Comparison of ENCODE assay signal across 11 cellular contexts in genomic region chr7:107594961-107595737, GRCh38. TPM values are rescaled to one million over a fixed set of nuclear protein-coding genes. Genes with fewer than 3 reads are reported as not detected.
A peak's percentile ranks its signal among the peaks of the same experiment; 100 is the strongest.
DNase-seq lines count a peak whose midpoint lies in the region; ATAC-seq and TF ChIP-seq lines count a peak whose summit lies in the region.
"Had no signal": no experiment of that assay in that cellular context is flagged by ENCODE, and none has a peak within 500 bp of the region (broad histone marks: within the 10 kb centered on the region; RNA-seq: fewer than 3 reads in every experiment).

No MANE protein-coding gene starts in this region.

- TF ChIP-seq CTCF in right lobe of liver (IDR thresholded peaks at IDR 0.05) = no peak

- POLR2A ChIA-PET in CD4-positive, alpha-beta memory T cell (lab: Charles Lee; ENCODE audit: partially characterized antibody) = no interaction called here

- H3K9me3 ChIP-seq in right lobe of liver = no peaks in the 10 kb centered on the region
- no peaks in the 10 kb centered on the region for H3K9me3 ChIP-seq in CD4-positive, alpha-beta memory T cell (ENCODE audit: control insufficient read depth in 1 of 2, low read length in 2 of 2)

- TF ChIP-seq POLR2A in right lobe of liver (IDR thresholded peaks at IDR 0.05) = no peak

- H3K36me3 ChIP-seq in right lobe of liver = peaks cover 0 to 21% (median 0%) of the 10 kb centered on the region in 4 donors
- no peaks in the 10 kb centered on the region for H3K36me3 ChIP-seq in CD4-positive, alpha-beta memory T cell (ENCODE audit: insufficient read depth, low read length)

- no peaks in the 10 kb centered on the region for H3K27me3 Mint-ChIP-seq in CD4-positive, alpha-beta memory T cell

- ATAC-seq in right lobe of liver (peak; percentile 50 to 85 (median 66)), GM21515 (IDR thresholded peaks at IDR 0.05; ENCODE audit: unreplicated experiment) (no peak)

- peak overlapping the region in 1 of 3 donors; percentile 36 for H3K27ac ChIP-seq in right lobe of liver
- H3K27ac ChIP-seq in CD4-positive, alpha-beta memory T cell (ENCODE audit: low read depth, low read length) = no peak overlapping the region
- H3K27ac ChIP-seq: skin epidermis had no signal

- DNase-seq in A172 (ENCODE audit: low spot score) = peak; percentile 91
- DNase-seq in NCI-H226 = peak; percentile 81
- DNase-seq in dedifferentiated amniotic fluid mesenchymal stem cell (ENCODE audit: extremely low spot score) = peak; percentile 81
- DNase-seq in right lobe of liver = no peak
- no peak for DNase-seq in ureter (ENCODE audit: low spot score)
- no peak for DNase-seq in activated gamma-delta T cell treated with Interleukin-2 at 50 U/mL for 16 hours
- no peak for DNase-seq in CD4-positive, alpha-beta memory T cell
- DNase-seq: activated CD4-positive, alpha-beta T cell treated with anti-CD3 and anti-CD28 coated beads, Interleukin-2, amount 50 U/mL, for 4 hours; NCI-H2171 treated with DMSO at 0.1 percent for 48 hours had no signal

- H3K27ac Mint-ChIP-seq in CD4-positive, alpha-beta memory T cell = peak overlapping the region in 1 of 7 donors; percentile 64

- no peak overlapping the region for H3K4me3 Mint-ChIP-seq in CD4-positive, alpha-beta memory T cell

- intact Hi-C loops in right lobe of liver (cut with DNase I) = no loop called here
- intact Hi-C loops in CD4-positive, alpha-beta memory T cell (cut with micrococcal nuclease) = no loop called here

- peaks cover 15 to 20% of the 10 kb centered on the region in 2 donors for H3K36me3 Mint-ChIP-seq in CD4-positive, alpha-beta memory T cell

- WGBS in right lobe of liver (ENCODE audit: insufficient coverage, low coverage, low lambda C conversion rate, missing lambda C conversion rate) = 63% methylated on average over 4 of the region's 4 CpGs

- CTCF ChIA-PET in CD4-positive, alpha-beta memory T cell (lab: Charles Lee; ENCODE audit: partially characterized antibody) = no interaction called here

- no peaks in the 10 kb centered on the region for H3K4me1 ChIP-seq in right lobe of liver
- no peaks in the 10 kb centered on the region for H3K4me1 ChIP-seq in CD4-positive, alpha-beta memory T cell (ENCODE audit: insufficient read depth, low read length)

- H3K27me3 ChIP-seq in right lobe of liver = no peaks in the 10 kb centered on the region
- no peaks in the 10 kb centered on the region for H3K27me3 ChIP-seq in CD4-positive, alpha-beta memory T cell (ENCODE audit: insufficient read depth, low read length)

- H3K4me1 Mint-ChIP-seq in CD4-positive, alpha-beta memory T cell = no peaks in the 10 kb centered on the region

- no peak overlapping the region for H3K4me3 ChIP-seq in right lobe of liver
- no peak overlapping the region for H3K4me3 ChIP-seq in CD4-positive, alpha-beta memory T cell (ENCODE audit: low read length in 2 of 2)
- H3K4me3 ChIP-seq: skin epidermis had no signal

- no peaks in the 10 kb centered on the region for H3K9me3 Mint-ChIP-seq in CD4-positive, alpha-beta memory T cell

RNA-seq across cellular contexts. Expression of gene BCAP29, which starts 15.1 kb away (rescaled TPM):
- total RNA-seq in A172 (2014; rRNA removed; shearing (Covaris generic)) = 127 and 151 TPM in 2 replicates
- total RNA-seq in right lobe of liver = 10 to 100 TPM; 26.2 to 59.5 (median 31.0) TPM
- total RNA-seq in ureter = 66.2 TPM
- 10 to 100 TPM; 17.0 to 18.7 TPM for total RNA-seq in CD4-positive, alpha-beta memory T cell
- polyA plus RNA-seq in CD4-positive, alpha-beta memory T cell = 10 to 100 TPM; 34.1 to 34.8 TPM

RNA-seq across cellular contexts. Expression of gene DUS4L, which starts 31.4 kb away (rescaled TPM):
- 16.0 and 33.9 TPM in 2 replicates for total RNA-seq in A172 (2014; rRNA removed; shearing (Covaris generic))
- 1 to 10 TPM; 2.3 to 6.1 (median 3.4) TPM for total RNA-seq in right lobe of liver
- total RNA-seq in ureter = 14.8 TPM
- total RNA-seq in CD4-positive, alpha-beta memory T cell = 10 to 100 TPM; 10.9 to 11.3 TPM
- polyA plus RNA-seq in CD4-positive, alpha-beta memory T cell = 1 to 10 TPM; 4.6 to 4.9 TPM

RNA-seq across cellular contexts. Expression of gene COG5, which starts 31.4 kb away (rescaled TPM):
- total RNA-seq in A172 (2014; rRNA removed; shearing (Covaris generic)) = 28.1 and 84.0 TPM in 2 replicates
- 10 to 100 TPM; 13.9 to 21.3 (median 15.5) TPM for total RNA-seq in right lobe of liver
- total RNA-seq in ureter = 63.4 TPM
- total RNA-seq in CD4-positive, alpha-beta memory T cell = 10 to 100 TPM; 85.0 to 87.8 TPM
- polyA plus RNA-seq in CD4-positive, alpha-beta memory T cell = 10 to 100 TPM; 39.3 to 44.2 TPM

Comparison
In these comparisons a context has a peak if more than half of its experiments do, and no peak if none do; other contexts are left out.
1. DNase-seq: peak in A172 (single experiment), NCI-H226 (single experiment) and dedifferentiated amniotic fluid mesenchymal stem cell (single experiment); none in right lobe of liver (0 of 3), ureter (single experiment), activated gamma-delta T cell treated with Interleukin-2 at 50 U/mL for 16 hours (single experiment) and CD4-positive, alpha-beta memory T cell (0 of 5).